ENCODE assay signal across 8 cellular contexts in genomic region chr2:62457555-62457954, GRCh38. TPM values are rescaled to one million over a fixed set of nuclear protein-coding genes. Genes with fewer than 3 reads are reported as not detected.
DNase-seq lines count a peak whose midpoint lies in the region; ATAC-seq and TF ChIP-seq lines count a peak whose summit lies in the region.

No MANE protein-coding gene starts in this region.

- DNase-seq in T-cell (no peak), foreskin fibroblast (no peak), retinal pigment epithelial cell (ENCODE audit: low read depth) (no peak), iPS-NIHi7 (ENCODE audit: extremely low spot score) (no peak), cerebellum (ENCODE audit: low spot score) (no peak)

- H3K9me3 Mint-ChIP-seq in T-cell, result no peaks in the 10 kb centered on the region

- H3K27me3 Mint-ChIP-seq in T-cell, result peaks cover 2 to 4% of the 10 kb centered on the region in 2 donors

- POLR2A ChIA-PET in T-cell (lab: Charles Lee), result interaction anchor here in 1 of 2 donors (0.6 kb wide), 1 partner anchor 783 kb away, joined by 4 read pairs; no protein-coding TSS in a partner anchor

- TF ChIP-seq CTCF in GM12875 (IDR thresholded peaks at IDR 0.05; ENCODE audit: borderline replicate concordance, insufficient read depth, low read depth, low read length) (no peak), foreskin fibroblast (IDR thresholded peaks at IDR 0.05; ENCODE audit: low read depth, low read length) (no peak), retinal pigment epithelial cell (conservative IDR thresholded peaks at IDR 0.05; ENCODE audit: low read depth, low read length) (no peak)

- peak overlapping the region; percentile 47 to 50 (median 49) for H3K4me3 Mint-ChIP-seq in T-cell

- no peak for ATAC-seq in T-cell (replicated peaks in 1 of 4)
- ATAC-seq in HG03097 (IDR thresholded peaks at IDR 0.05; ENCODE audit: low FRiP score, unreplicated experiment), result no peak
- ATAC-seq in HG03108 (IDR thresholded peaks at IDR 0.05; ENCODE audit: unreplicated experiment), result no peak

- H3K4me1 Mint-ChIP-seq in T-cell, result peaks cover 0 to 4% (median 3%) of the 10 kb centered on the region in 3 donors

- CTCF ChIA-PET in T-cell (lab: Charles Lee), result interaction anchor here (0.5 to 3.0 kb wide), 21 partner anchors 8 to 1263 kb away, joined by 3 to 48 read pairs (median 4); no protein-coding TSS in a partner anchor

- no peak overlapping the region for H3K27ac Mint-ChIP-seq in T-cell

- H3K36me3 Mint-ChIP-seq in T-cell, result no peaks in the 10 kb centered on the region

- H3K4me3 ChIP-seq in GM12875 (ENCODE audit: low read depth, low read length), result peak overlapping the region; percentile 60
- H3K4me3 ChIP-seq in foreskin fibroblast (ENCODE audit: low read depth in 1 of 2, low read length in 2 of 2), result peak overlapping the region; percentile 46 to 50
- peak overlapping the region; percentile 65 for H3K4me3 ChIP-seq in retinal pigment epithelial cell (ENCODE audit: low read length)

RNA-seq across cellular contexts. Expression of gene TMEM17, which starts 48.4 kb away (rescaled TPM):
- under 1 TPM in 3 of 5 donors, not detected in 2; 0.15 to 0.19 (median 0.16) TPM for total RNA-seq in T-cell
- 2.6 TPM for total RNA-seq in cerebellum
